In the genomic region with DNA sequence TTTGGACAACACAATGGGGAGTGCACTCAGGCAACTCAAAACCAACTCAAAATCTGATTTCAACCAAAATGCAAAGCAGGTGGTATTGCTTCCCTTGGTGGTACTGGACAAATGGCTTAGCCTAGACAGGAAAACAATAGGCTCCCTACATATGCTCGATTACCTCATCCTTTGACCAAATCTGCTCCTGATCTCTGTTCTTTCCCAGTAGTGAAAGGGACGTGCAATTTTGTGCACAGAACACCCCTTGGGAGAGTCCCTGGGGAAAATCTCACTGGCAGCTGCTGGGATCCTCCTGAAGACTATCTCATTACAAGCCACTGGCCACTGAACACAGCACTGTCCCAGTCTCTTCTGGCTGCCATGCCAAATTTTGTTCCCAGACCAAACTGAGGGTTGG, we compare ENCODE assay signal across 39 cellular contexts.
"Had no signal": no experiment of that assay in that cellular context is flagged by ENCODE, and none has a peak within 500 bp of the region (broad histone marks: within the 10 kb centered on the region; RNA-seq: fewer than 3 reads in every experiment).

No MANE protein-coding gene starts in this region.

- ATAC-seq: activated CD8-positive, alpha-beta memory T cell treated with anti-CD3 and anti-CD28 coated beads, Interleukin-2, amount 10 ng/mL, durations not matched to agents 7 days and 5 days; activated naive CD8-positive, alpha-beta T cell treated with anti-CD3 and anti-CD28 coated beads, Interleukin-2, amount 50 U/mL, for 24 hours; PC-3; Right ventricle myocardium inferior had no signal

- H3K4me3 Mint-ChIP-seq: activated B cell treated with CpG ODN at 0.5 μM for 24 hours; activated CD4-positive, alpha-beta memory T cell treated with anti-CD3 and anti-CD28 coated beads, Interleukin-2, amount 10 ng/mL, durations not matched to agents 7 days and 5 days; activated CD8-positive, alpha-beta memory T cell treated with anti-CD3 and anti-CD28 coated beads, Interleukin-2, amount 10 ng/mL, durations not matched to agents 7 days and 5 days; activated naive CD4-positive, alpha-beta T cell treated with anti-CD3 and anti-CD28 coated beads, Interleukin-2, amount 10 ng/mL, durations not matched to agents 7 days and 5 days; activated naive CD8-positive, alpha-beta T cell; activated naive CD8-positive, alpha-beta T cell treated with anti-CD3 and anti-CD28 coated beads, Interleukin-2, amount 50 U/mL, for 24 hours; brain had no signal

- H3K4me1 Mint-ChIP-seq: activated B cell treated with CpG ODN at 0.5 μM for 24 hours; activated CD4-positive, alpha-beta memory T cell treated with anti-CD3 and anti-CD28 coated beads, Interleukin-2, amount 10 ng/mL, durations not matched to agents 7 days and 5 days; activated CD8-positive, alpha-beta memory T cell treated with anti-CD3 and anti-CD28 coated beads, Interleukin-2, amount 10 ng/mL, durations not matched to agents 7 days and 5 days; activated naive CD4-positive, alpha-beta T cell treated with anti-CD3 and anti-CD28 coated beads, Interleukin-2, amount 10 ng/mL, durations not matched to agents 7 days and 5 days; activated naive CD8-positive, alpha-beta T cell treated with anti-CD3 and anti-CD28 coated beads, Interleukin-2, amount 50 U/mL, for 24 hours; brain had no signal

- DNase-seq: activated B cell treated with CpG ODN at 0.5 μM for 24 hours; activated CD4-positive, alpha-beta memory T cell treated with anti-CD3 and anti-CD28 coated beads, Interleukin-2, amount 10 ng/mL, durations not matched to agents 7 days and 5 days; activated CD4-positive, alpha-beta T cell treated with anti-CD3 and anti-CD28 coated beads for 1 hour; activated CD4-positive, alpha-beta T cell treated with anti-CD3 and anti-CD28 coated beads for 48 hours; activated CD8-positive, alpha-beta memory T cell treated with anti-CD3 and anti-CD28 coated beads for 24 hours; activated CD8-positive, alpha-beta memory T cell treated with anti-CD3 and anti-CD28 coated beads, Interleukin-2, amount 10 ng/mL, durations not matched to agents 7 days and 5 days; activated CD8-positive, alpha-beta memory T cell treated with anti-CD3 and anti-CD28 coated beads, Interleukin-2, amount 50 U/mL, for 48 hours; activated effector memory CD4-positive, alpha-beta T cell treated with Interleukin-2 at 50 U/mL for 16 hours; activated naive CD4-positive, alpha-beta T cell treated with anti-CD3 and anti-CD28 coated beads, Interleukin-2, amount 10 ng/mL, durations not matched to agents 7 days and 5 days; activated naive CD8-positive, alpha-beta T cell treated with anti-CD3 and anti-CD28 coated beads, Interleukin-2, amount 50 U/mL, for 24 hours; activated T-cell treated with anti-CD3 and anti-CD28 coated beads, Interleukin-2, amount 50 U/mL, for 48 hours; anterior cingulate cortex; caudate nucleus; cerebellar nuclear complex; Karpas-422; KBM-7; MG63; MV-4-11; NCI-H1092; NCI-H1436 treated with DMSO at 0.1 percent for 48 hours; NCI-H1694 treated with DMSO at 0.1 percent for 48 hours; NCI-H2029; NCI-H2107; NCI-H226; NCI-H446 treated with DMSO at 0.1 percent for 48 hours; NK-92 treated with Interleukin-12 subunit alpha and Interleukin-12 subunit beta, amount 100 ng/mL, for 24 hours; PC-3; SIG-M5; SW 1271; T-helper 1 cell; T-helper 2 cell; T-helper 9 cell had no signal

- H3K36me3 ChIP-seq: MG63 had no signal

- H3K9me3 ChIP-seq: MG63 had no signal

- H3K4me3 ChIP-seq: MG63 had no signal

- H3K27ac ChIP-seq: RWPE1, VCaP had no signal

- FAIRE-seq: bronchial epithelial cell, RCC 7860 had no signal

- H3K27me3 Mint-ChIP-seq: activated B cell treated with CpG ODN at 0.5 μM for 24 hours; activated CD4-positive, alpha-beta memory T cell treated with anti-CD3 and anti-CD28 coated beads, Interleukin-2, amount 10 ng/mL, durations not matched to agents 7 days and 5 days; activated CD8-positive, alpha-beta memory T cell treated with anti-CD3 and anti-CD28 coated beads, Interleukin-2, amount 10 ng/mL, durations not matched to agents 7 days and 5 days; activated naive CD4-positive, alpha-beta T cell treated with anti-CD3 and anti-CD28 coated beads, Interleukin-2, amount 10 ng/mL, durations not matched to agents 7 days and 5 days; activated naive CD8-positive, alpha-beta T cell; activated naive CD8-positive, alpha-beta T cell treated with anti-CD3 and anti-CD28 coated beads, Interleukin-2, amount 50 U/mL, for 24 hours; brain had no signal

- H3K27ac Mint-ChIP-seq: activated B cell treated with CpG ODN at 0.5 μM for 24 hours; activated CD4-positive, alpha-beta memory T cell treated with anti-CD3 and anti-CD28 coated beads, Interleukin-2, amount 10 ng/mL, durations not matched to agents 7 days and 5 days; activated CD8-positive, alpha-beta memory T cell treated with anti-CD3 and anti-CD28 coated beads, Interleukin-2, amount 10 ng/mL, durations not matched to agents 7 days and 5 days; activated naive CD4-positive, alpha-beta T cell treated with anti-CD3 and anti-CD28 coated beads, Interleukin-2, amount 10 ng/mL, durations not matched to agents 7 days and 5 days; activated naive CD8-positive, alpha-beta T cell; activated naive CD8-positive, alpha-beta T cell treated with anti-CD3 and anti-CD28 coated beads, Interleukin-2, amount 50 U/mL, for 24 hours; brain had no signal

- H3K36me3 Mint-ChIP-seq: activated CD8-positive, alpha-beta memory T cell treated with anti-CD3 and anti-CD28 coated beads, Interleukin-2, amount 10 ng/mL, durations not matched to agents 7 days and 5 days; activated naive CD4-positive, alpha-beta T cell treated with anti-CD3 and anti-CD28 coated beads, Interleukin-2, amount 10 ng/mL, durations not matched to agents 7 days and 5 days; activated naive CD8-positive, alpha-beta T cell; brain had no signal

- H3K27me3 ChIP-seq: MG63 had no signal
